In the genomic region with DNA sequence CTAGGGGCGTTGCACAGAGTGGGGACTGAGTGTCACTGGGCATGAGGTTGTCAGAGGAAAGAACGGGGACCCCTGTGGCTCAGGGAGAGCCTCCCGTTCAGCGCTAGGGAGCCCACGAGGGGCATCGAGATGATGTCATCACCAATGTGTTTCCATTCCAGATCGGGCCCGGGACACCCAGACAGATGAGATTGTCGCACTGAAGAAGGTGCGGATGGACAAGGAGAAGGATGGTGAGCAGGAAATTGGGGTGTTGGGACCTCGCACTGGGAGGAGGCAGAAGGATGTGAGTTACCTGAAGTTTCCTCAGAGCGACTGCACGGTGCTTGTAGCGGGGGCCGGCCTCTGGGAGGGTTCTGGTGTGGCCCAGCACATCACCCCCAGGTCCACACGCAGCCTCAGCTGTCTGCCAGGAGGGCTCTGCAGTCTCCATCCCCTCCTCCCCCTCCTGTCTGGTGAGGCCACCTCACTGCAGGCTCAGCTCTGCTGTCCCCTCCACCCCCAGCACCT, we compare ENCODE assay signal across 24 cellular contexts. TPM values are rescaled to one million over a fixed set of nuclear protein-coding genes. Genes with fewer than 3 reads are reported as not detected.
DNase-seq lines count a peak whose midpoint lies in the region; ATAC-seq, FAIRE-seq and TF ChIP-seq lines count a peak whose summit lies in the region.
"Had no signal": no experiment of that assay in that cellular context is flagged by ENCODE, and none has a peak within 500 bp of the region (broad histone marks: within the 10 kb centered on the region; RNA-seq: fewer than 3 reads in every experiment).

No MANE protein-coding gene starts in this region.

- no peak for TF ChIP-seq CTCF in K562 (IDR thresholded peaks at IDR 0.05 in 2 of 3, conservative IDR thresholded peaks at IDR 0.05 in 1 of 3; ENCODE audit: insufficient read depth in 2 of 3, low read depth in 1 of 3, low read length in 3 of 3)

- no TSS peak for BruUV-seq in K562 (replicated peaks; lab: Mats Ljungman, UMichigan)

- H3K4me1 ChIP-seq in K562 (replicated peaks in 1 of 2; ENCODE audit: control insufficient read depth in 2 of 2, insufficient read depth in 2 of 2, low read length in 2 of 2) (peaks cover 6 to 49% of the 10 kb centered on the region in 2 experiments), mesendoderm (ENCODE audit: control insufficient read depth, low read depth, low read length) (peaks cover 2% of the 10 kb centered on the region)

- H3K36me3 ChIP-seq in K562 (ENCODE audit: control insufficient read depth, insufficient read depth, low read length), result peaks cover 66% of the 10 kb centered on the region; the same call in 2 of the 3 replicates
- H3K36me3 ChIP-seq in mesendoderm (ENCODE audit: control insufficient read depth, insufficient read depth, low read length), result peaks cover 10% of the 10 kb centered on the region

- no peak overlapping the region for H2AK5ac ChIP-seq in mesendoderm (ENCODE audit: low read length)

- H4K5ac ChIP-seq in mesendoderm (ENCODE audit: low read length), result no peak overlapping the region

- TF ChIP-seq POLR2A in K562 (conservative IDR thresholded peaks at IDR 0.05), result no peak

- peaks cover 7% of the 10 kb centered on the region for H3K79me1 ChIP-seq in mesendoderm (ENCODE audit: low read length)

- H3K9ac ChIP-seq in K562 (ENCODE audit: insufficient read depth in 1 of 2, low read depth in 2 of 2, low read length in 2 of 2) (peak overlapping the region in 1 of 2 experiments; percentile 19; a peak in 1 of 4 replicates), mesendoderm (ENCODE audit: low read length) (no peak overlapping the region)

- CTCF ChIA-PET in K562 (lab: Yijun Ruan, JAX; ENCODE audit: low intra/inter-chr PET ratio), result no interaction called here

- POLR2A ChIA-PET in K562 (lab: Yijun Ruan, JAX), result no interaction called here

- H2BK15ac ChIP-seq in mesendoderm (replicated peaks; ENCODE audit: low read depth), result no peak overlapping the region

- no peak overlapping the region for H3K18ac ChIP-seq in mesendoderm (ENCODE audit: low read length)

- H3K9me1 ChIP-seq in K562 (ENCODE audit: control insufficient read depth, insufficient read depth, low read length), result no peaks in the 10 kb centered on the region

- no peak overlapping the region for H4K8ac ChIP-seq in mesendoderm (ENCODE audit: low read depth, low read length)

- no peak overlapping the region for H3K4me3 ChIP-seq in K562
- no peak overlapping the region for H3K4me3 ChIP-seq in mesendoderm (ENCODE audit: low read length)
- H3K4me3 ChIP-seq: adrenal gland, GM12878, GM23338, heart right ventricle, SK-N-MC had no signal

- no peak overlapping the region for H3K4ac ChIP-seq in mesendoderm (ENCODE audit: low read depth, low read length)

- in situ Hi-C loops in K562 (cut with MboI), result no loop called here

- H3K4me2 ChIP-seq in K562 (ENCODE audit: insufficient read depth, low read length) (no peak overlapping the region), mesendoderm (ENCODE audit: low read length) (no peak overlapping the region)
- H3K4me2 ChIP-seq: GM23338 had no signal

- H3K56ac ChIP-seq in mesendoderm (ENCODE audit: low read length), result no peak overlapping the region

- intact Hi-C loops in K562 (cut with micrococcal nuclease), result no loop called here

- no peak overlapping the region for H2BK120ac ChIP-seq in mesendoderm (ENCODE audit: low read depth, low read length)

- WGBS in K562 (ENCODE audit: insufficient coverage, low coverage, missing lambda C conversion rate), result 91% methylated on average over 15 of the region's 16 CpGs
- WGBS in mesendoderm (ENCODE audit: extremely low coverage, insufficient coverage, low lambda C conversion rate), result no CpG with 5 or more reads among the region's 16 CpGs

- H3K27ac ChIP-seq in K562 (ENCODE audit: extremely low read depth, low read depth, low read length) (no peak overlapping the region), mesendoderm (ENCODE audit: low read depth, low read length) (no peak overlapping the region)
- H3K27ac ChIP-seq: adrenal gland, brain microvascular endothelial cell, heart right ventricle, SK-N-MC had no signal

- DNase-seq in H4 (ENCODE audit: low spot score), result peak; percentile 3
- no peak for DNase-seq in K562 (ENCODE audit: extremely low read depth in 1 of 4, low spot score in 3 of 4)
- DNase-seq in mesendoderm, result no peak
- DNase-seq in activated naive CD4-positive, alpha-beta T cell treated with Interleukin-2 at 50 U/mL for 16 hours, result no peak
- DNase-seq: activated CD4-positive, alpha-beta T cell treated with anti-CD3 and anti-CD28 coated beads for 48 hours; activated naive CD4-positive, alpha-beta T cell; activated T-cell treated with anti-CD3 and anti-CD28 coated beads, Interleukin-2, amount 50 U/mL, for 4 hours; adrenal gland; brain microvascular endothelial cell; effector CD8-positive, alpha-beta T cell; foreskin fibroblast; heart right ventricle; left colon; mesenchymal stem cell; NCI-H1105; NCI-H2081 treated with DMSO at 0.1 percent for 48 hours; NCI-H345; NCI-H82; nucleus accumbens; RPMI8226; T-helper 2 cell had no signal

- peaks cover 25% of the 10 kb centered on the region for H3K79me2 ChIP-seq in K562 (ENCODE audit: control insufficient read depth, insufficient read depth, low read length)
- peaks cover 5% of the 10 kb centered on the region for H3K79me2 ChIP-seq in mesendoderm (ENCODE audit: control insufficient read depth, insufficient read depth, low read length)

- H2BK5ac ChIP-seq in mesendoderm (ENCODE audit: low read length), result no peak overlapping the region

- H3K23ac ChIP-seq in mesendoderm (ENCODE audit: low read length), result no peak overlapping the region

- no peak for TF ChIP-seq RAD21 in K562 (CRISPR knock-in tag; conservative IDR thresholded peaks at IDR 0.05 in 1 of 2, IDR thresholded peaks at IDR 0.05 in 1 of 2)

- H3K9me3 ChIP-seq in K562 (replicated peaks; ENCODE audit: control insufficient read depth, insufficient read depth, low read depth, low read length), result 0 out of 2 replicates have a peak, but pooled peaks cover 3% of the 10 kb centered on the region
- H3K9me3 ChIP-seq: adrenal gland had no signal

- ATAC-seq in K562, result no peak
- ATAC-seq: activated T-cell treated with anti-CD3 and anti-CD28 coated beads, Interleukin-2, amount 50 U/mL, for 4 hours; GM12878; GM23338; heart right ventricle; left colon had no signal

- no peak for TF ChIP-seq EP300 in K562 (IDR thresholded peaks at IDR 0.05; ENCODE audit: low read length)

- H4K20me1 ChIP-seq in K562 (replicated peaks; ENCODE audit: control insufficient read depth, insufficient read depth, low read length), result 0 out of 2 replicates have a peak, but pooled peaks cover 7% of the 10 kb centered on the region

- H3K27me3 ChIP-seq in K562 (ENCODE audit: control insufficient read depth in 2 of 2, insufficient read depth in 2 of 2, low read length in 2 of 2), result no peaks in the 10 kb centered on the region
- no peaks in the 10 kb centered on the region for H3K27me3 ChIP-seq in mesendoderm (ENCODE audit: insufficient read depth, low read length, poor library complexity)
- H3K27me3 ChIP-seq: adrenal gland, brain microvascular endothelial cell, heart right ventricle had no signal

- no peak overlapping the region for H2AFZ ChIP-seq in K562 (ENCODE audit: low read depth, low read length)
- H2AFZ ChIP-seq: GM23338 had no signal

- FAIRE-seq in K562 (lab: Jason Lieb, UNC), result no peak
- FAIRE-seq: GM12878 had no signal

RNA-seq across cellular contexts. Expression of a gene that starts 4.0 kb away (rescaled TPM):
- total RNA-seq in H4 (2014; rRNA removed; shearing (Covaris generic)), result 23.0 and 37.5 TPM in 2 replicates
- total RNA-seq in K562 (2011; cell fraction: chromatin; rRNA removed; ENCODE audit: low replicate concordance), result 275 and 586 TPM in 2 replicates
- total RNA-seq in K562 (2011; cell fraction: nucleolus; rRNA removed), result 284 and 289 TPM in 2 replicates
- 252 and 255 TPM in 2 replicates for total RNA-seq in K562 (2011; cell fraction: nucleoplasm; rRNA removed)
- 40.1 and 55.8 TPM in 2 replicates for total RNA-seq in K562 (2014; rRNA removed)
- 25.5 and 34.8 TPM in 2 replicates for total RNA-seq in K562 (2014; rRNA removed; fragmentation: Illumina TruSeq; extraction: Trizol)
- 35.8 and 40.3 TPM in 2 replicates for total RNA-seq in K562 (2015; rRNA removed; fragmentation: Illumina TruSeq; extraction: Trizol)
- total RNA-seq in K562 (2021), result 65.1 and 75.4 TPM in 2 replicates
- polyA plus RNA-seq in K562 (2011; rRNA removed), result 55.9 and 77.3 TPM in 2 replicates
- 39.7 and 56.1 TPM in 2 replicates for polyA plus RNA-seq in K562 (2011; cell fraction: cytosol; rRNA removed)
- polyA plus RNA-seq in K562 (2011; cell fraction: nucleus; rRNA removed), result 756 and 811 TPM in 2 replicates
- 45.3 and 62.2 TPM in 2 replicates for polyA plus RNA-seq in K562 (2012)
- polyA plus RNA-seq in K562 (2014; fragmentation: Illumina TruSeq; extraction: Trizol), result 38.0 and 46.5 TPM in 2 replicates
- polyA plus RNA-seq in K562 (2014; fragmentation: Nextera tagmentation; extraction: Ambion mirVana), result 1 to 10 TPM; 2.0 to 3.3 TPM
- polyA plus RNA-seq in K562 (2014; rRNA removed), result 75.0 and 85.1 TPM in 2 replicates
- 21.7 and 25.8 TPM in 2 replicates for polyA minus RNA-seq in K562 (2011; rRNA and poly(A)+ RNA removed)
- polyA minus RNA-seq in K562 (2011; cell fraction: cytosol; rRNA and poly(A)+ RNA removed), result 16.0 and 16.3 TPM in 2 replicates
- 56.4 and 75.0 TPM in 2 replicates for polyA minus RNA-seq in K562 (2011; cell fraction: nucleus; rRNA and poly(A)+ RNA removed)
- 30.2 TPM for polyA plus RNA-seq in mesendoderm (2013, experiment 1 of 2)
- polyA plus RNA-seq in mesendoderm (2013, experiment 2 of 2), result 31.3 TPM

RNA-seq across cellular contexts. Expression of a gene that starts 11.1 kb away (rescaled TPM):
- total RNA-seq in H4 (2014; rRNA removed; shearing (Covaris generic)), result 8.1 and 9.2 TPM in 2 replicates
- 4.8 and 30.8 TPM in 2 replicates for total RNA-seq in K562 (2011; cell fraction: chromatin; rRNA removed; ENCODE audit: low replicate concordance)
- total RNA-seq in K562 (2011; cell fraction: nucleolus; rRNA removed), result 32.7 and 32.9 TPM in 2 replicates
- total RNA-seq in K562 (2011; cell fraction: nucleoplasm; rRNA removed), result 10.5 and 10.9 TPM in 2 replicates
- total RNA-seq in K562 (2014; rRNA removed) (17.0 and 19.7 TPM in 2 replicates), K562 (2014; rRNA removed; fragmentation: Illumina TruSeq; extraction: Trizol) (0.26 and 0.47 TPM in 2 replicates), K562 (2015; rRNA removed; fragmentation: Illumina TruSeq; extraction: Trizol) (4.3 and 5.1 TPM in 2 replicates), K562 (2021) (19.2 and 19.4 TPM in 2 replicates)
- polyA plus RNA-seq in K562 (2011; rRNA removed) (4.0 and 4.5 TPM in 2 replicates), K562 (2014; fragmentation: Illumina TruSeq; extraction: Trizol) (1.1 and 3.7 TPM in 2 replicates), K562 (2014; fragmentation: Nextera tagmentation; extraction: Ambion mirVana) (under 1 TPM in 1 of 2 experiments, not detected in 1; 0.13 TPM), K562 (2014; rRNA removed) (11.5 and 15.2 TPM in 2 replicates)
- polyA plus RNA-seq in K562 (2011; cell fraction: cytosol; rRNA removed), result 5.7 and 25.8 TPM in 2 replicates
- 10.9 and 25.7 TPM in 2 replicates for polyA plus RNA-seq in K562 (2011; cell fraction: nucleus; rRNA removed)
- polyA plus RNA-seq in K562 (2012), result 11.3 and 11.6 TPM in 2 replicates
- 0.33 and 1.8 TPM in 2 replicates for polyA minus RNA-seq in K562 (2011; rRNA and poly(A)+ RNA removed)
- polyA minus RNA-seq in K562 (2011; cell fraction: cytosol; rRNA and poly(A)+ RNA removed), result 7.8 and 11.9 TPM in 2 replicates
- polyA minus RNA-seq in K562 (2011; cell fraction: nucleus; rRNA and poly(A)+ RNA removed), result 5.7 and 11.7 TPM in 2 replicates
- polyA plus RNA-seq in mesendoderm (2013, experiment 1 of 2), result 4.6 TPM
- 4.8 TPM for polyA plus RNA-seq in mesendoderm (2013, experiment 2 of 2)

RNA-seq across cellular contexts. Expression of a gene that starts 30.3 kb away (rescaled TPM):
- 4.1 and 6.0 TPM in 2 replicates for total RNA-seq in H4 (2014; rRNA removed; shearing (Covaris generic))
- total RNA-seq in K562 (2011; cell fraction: chromatin; rRNA removed; ENCODE audit: low replicate concordance), result 5.2 and 13.2 TPM in 2 replicates
- 9.5 and 9.9 TPM in 2 replicates for total RNA-seq in K562 (2011; cell fraction: nucleolus; rRNA removed)
- 4.3 and 4.5 TPM in 2 replicates for total RNA-seq in K562 (2011; cell fraction: nucleoplasm; rRNA removed)
- 2.9 and 3.0 TPM in 2 replicates for total RNA-seq in K562 (2014; rRNA removed)
- 0.26 and 0.33 TPM in 2 replicates for total RNA-seq in K562 (2014; rRNA removed; fragmentation: Illumina TruSeq; extraction: Trizol)
- 0.58 and 0.94 TPM in 2 replicates for total RNA-seq in K562 (2015; rRNA removed; fragmentation: Illumina TruSeq; extraction: Trizol)
- total RNA-seq in K562 (2021), result 3.1 and 3.7 TPM in 2 replicates
- polyA plus RNA-seq in K562 (2011; rRNA removed), result 0.95 and 2.9 TPM in 2 replicates
- polyA plus RNA-seq in K562 (2011; cell fraction: cytosol; rRNA removed), result 1.3 and 3.5 TPM in 2 replicates
- 9.4 and 15.9 TPM in 2 replicates for polyA plus RNA-seq in K562 (2011; cell fraction: nucleus; rRNA removed)
- 4.5 and 13.7 TPM in 2 replicates for polyA plus RNA-seq in K562 (2012)
- 1.1 and 2.7 TPM in 2 replicates for polyA plus RNA-seq in K562 (2014; fragmentation: Illumina TruSeq; extraction: Trizol)
- 1 to 10 TPM; 1.0 to 1.4 TPM for polyA plus RNA-seq in K562 (2014; fragmentation: Nextera tagmentation; extraction: Ambion mirVana)
- 3.0 and 3.5 TPM in 2 replicates for polyA plus RNA-seq in K562 (2014; rRNA removed)
- 0.42 and 0.66 TPM in 2 replicates for polyA minus RNA-seq in K562 (2011; rRNA and poly(A)+ RNA removed)
- 1.8 and 2.7 TPM in 2 replicates for polyA minus RNA-seq in K562 (2011; cell fraction: cytosol; rRNA and poly(A)+ RNA removed)
- polyA minus RNA-seq in K562 (2011; cell fraction: nucleus; rRNA and poly(A)+ RNA removed), result 2.7 and 2.9 TPM in 2 replicates
- 0.91 TPM for polyA plus RNA-seq in mesendoderm (2013, experiment 1 of 2)
- polyA plus RNA-seq in mesendoderm (2013, experiment 2 of 2), result 1.3 TPM

RNA-seq across cellular contexts. Expression of a gene that starts 30.9 kb away (rescaled TPM):
- 5.9 and 6.9 TPM in 2 replicates for total RNA-seq in H4 (2014; rRNA removed; shearing (Covaris generic))
- 123 and 273 TPM in 2 replicates for total RNA-seq in K562 (2011; cell fraction: chromatin; rRNA removed; ENCODE audit: low replicate concordance)
- total RNA-seq in K562 (2011; cell fraction: nucleolus; rRNA removed), result 130 and 136 TPM in 2 replicates
- total RNA-seq in K562 (2011; cell fraction: nucleoplasm; rRNA removed), result 112 and 149 TPM in 2 replicates
- total RNA-seq in K562 (2014; rRNA removed), result 28.0 and 31.4 TPM in 2 replicates
- 9.2 and 9.8 TPM in 2 replicates for total RNA-seq in K562 (2014; rRNA removed; fragmentation: Illumina TruSeq; extraction: Trizol)
- 13.9 and 16.9 TPM in 2 replicates for total RNA-seq in K562 (2015; rRNA removed; fragmentation: Illumina TruSeq; extraction: Trizol)
- total RNA-seq in K562 (2021), result 40.0 and 43.9 TPM in 2 replicates
- 15.8 and 21.7 TPM in 2 replicates for polyA plus RNA-seq in K562 (2011; rRNA removed)
- 16.1 and 25.5 TPM in 2 replicates for polyA plus RNA-seq in K562 (2011; cell fraction: cytosol; rRNA removed)
- 120 and 167 TPM in 2 replicates for polyA plus RNA-seq in K562 (2011; cell fraction: nucleus; rRNA removed)
- 27.0 and 27.2 TPM in 2 replicates for polyA plus RNA-seq in K562 (2012)
- polyA plus RNA-seq in K562 (2014; fragmentation: Illumina TruSeq; extraction: Trizol), result 17.2 and 29.0 TPM in 2 replicates
- under 1 TPM; 0.49 to 0.80 TPM for polyA plus RNA-seq in K562 (2014; fragmentation: Nextera tagmentation; extraction: Ambion mirVana)
- polyA plus RNA-seq in K562 (2014; rRNA removed), result 36.7 and 42.4 TPM in 2 replicates
- polyA minus RNA-seq in K562 (2011; rRNA and poly(A)+ RNA removed), result 6.4 and 10.5 TPM in 2 replicates
- polyA minus RNA-seq in K562 (2011; cell fraction: cytosol; rRNA and poly(A)+ RNA removed), result 16.7 and 19.7 TPM in 2 replicates
- polyA minus RNA-seq in K562 (2011; cell fraction: nucleus; rRNA and poly(A)+ RNA removed), result 27.6 and 35.0 TPM in 2 replicates
- 4.5 TPM for polyA plus RNA-seq in mesendoderm (2013, experiment 1 of 2)
- 4.5 TPM for polyA plus RNA-seq in mesendoderm (2013, experiment 2 of 2)

RNA-seq across cellular contexts. Expression of a gene that starts 32.8 kb away (rescaled TPM):
- total RNA-seq in H4 (2014; rRNA removed; shearing (Covaris generic)), result 6.4 and 9.9 TPM in 2 replicates
- total RNA-seq in K562 (2011; cell fraction: chromatin; rRNA removed; ENCODE audit: low replicate concordance), result 39.5 and 51.6 TPM in 2 replicates
- 25.5 and 30.5 TPM in 2 replicates for total RNA-seq in K562 (2011; cell fraction: nucleolus; rRNA removed)
- 30.6 and 33.0 TPM in 2 replicates for total RNA-seq in K562 (2011; cell fraction: nucleoplasm; rRNA removed)
- total RNA-seq in K562 (2014; rRNA removed), result 9.7 and 14.0 TPM in 2 replicates
- 10.5 and 11.8 TPM in 2 replicates for total RNA-seq in K562 (2014; rRNA removed; fragmentation: Illumina TruSeq; extraction: Trizol)
- total RNA-seq in K562 (2015; rRNA removed; fragmentation: Illumina TruSeq; extraction: Trizol), result 11.2 and 14.9 TPM in 2 replicates
- total RNA-seq in K562 (2021), result 18.2 and 19.7 TPM in 2 replicates
- 9.8 and 11.8 TPM in 2 replicates for polyA plus RNA-seq in K562 (2011; rRNA removed)
- 10.3 and 12.0 TPM in 2 replicates for polyA plus RNA-seq in K562 (2011; cell fraction: cytosol; rRNA removed)
- 26.2 and 27.8 TPM in 2 replicates for polyA plus RNA-seq in K562 (2011; cell fraction: nucleus; rRNA removed)
- 13.1 and 14.5 TPM in 2 replicates for polyA plus RNA-seq in K562 (2012)
- polyA plus RNA-seq in K562 (2014; fragmentation: Illumina TruSeq; extraction: Trizol), result 15.6 and 20.0 TPM in 2 replicates
- 1 to 10 TPM; 4.0 to 5.4 TPM for polyA plus RNA-seq in K562 (2014; fragmentation: Nextera tagmentation; extraction: Ambion mirVana)
- 16.4 and 18.1 TPM in 2 replicates for polyA plus RNA-seq in K562 (2014; rRNA removed)
- polyA minus RNA-seq in K562 (2011; rRNA and poly(A)+ RNA removed), result 7.6 and 7.7 TPM in 2 replicates
- 4.0 and 5.6 TPM in 2 replicates for polyA minus RNA-seq in K562 (2011; cell fraction: cytosol; rRNA and poly(A)+ RNA removed)
- 6.1 and 8.0 TPM in 2 replicates for polyA minus RNA-seq in K562 (2011; cell fraction: nucleus; rRNA and poly(A)+ RNA removed)
- polyA plus RNA-seq in mesendoderm (2013, experiment 1 of 2), result 16.3 TPM
- polyA plus RNA-seq in mesendoderm (2013, experiment 2 of 2), result 15.7 TPM
